9 cellular contexts compared by ENCODE assay signal in genomic region chr6:27312950-27313271, GRCh38. TPM values are rescaled to one million over a fixed set of nuclear protein-coding genes. Genes with fewer than 3 reads are reported as not detected.
DNase-seq lines count a peak whose midpoint lies in the region; ATAC-seq, FAIRE-seq and TF ChIP-seq lines count a peak whose summit lies in the region.
"Had no signal": no experiment of that assay in that cellular context is flagged by ENCODE, and none has a peak within 500 bp of the region (broad histone marks: within the 10 kb centered on the region; RNA-seq: fewer than 3 reads in every experiment).

No MANE protein-coding gene starts in this region.

- H3K27me3 ChIP-seq in CD4-positive, alpha-beta memory T cell (ENCODE audit: insufficient read depth, low read length): peaks cover 26% of the 10 kb centered on the region
- peaks cover 14% of the 10 kb centered on the region for H3K27me3 ChIP-seq in astrocyte (ENCODE audit: insufficient read depth, low read length)
- peaks cover 49% of the 10 kb centered on the region for H3K27me3 ChIP-seq in muscle layer of duodenum (ENCODE audit: low read depth, low read length)

- H3K9me3 Mint-ChIP-seq in CD4-positive, alpha-beta memory T cell: peaks cover 0 to 3% (median 0%) of the 10 kb centered on the region in 8 donors
- peaks cover 11% of the 10 kb centered on the region for H3K9me3 Mint-ChIP-seq in astrocyte (ENCODE audit: unreplicated experiment)

- H3K4me2 ChIP-seq in astrocyte (ENCODE audit: low read length): peak overlapping the region; percentile 86

- H3K9me3 ChIP-seq in CD4-positive, alpha-beta memory T cell (ENCODE audit: control insufficient read depth in 1 of 2, low read length in 2 of 2): no peaks in the 10 kb centered on the region
- no peaks in the 10 kb centered on the region for H3K9me3 ChIP-seq in astrocyte (ENCODE audit: insufficient read depth, low read depth, low read length)
- no peaks in the 10 kb centered on the region for H3K9me3 ChIP-seq in muscle layer of duodenum (ENCODE audit: control insufficient read depth in 1 of 2, low read length in 2 of 2)

- no peak overlapping the region for H3K9ac ChIP-seq in astrocyte (ENCODE audit: low read length)

- TF ChIP-seq CTCF in astrocyte (IDR thresholded peaks at IDR 0.05; ENCODE audit: insufficient read depth, low read depth, low read length): no peak

- H2AFZ ChIP-seq in astrocyte (ENCODE audit: low read depth, low read length): peak overlapping the region; percentile 83

- FAIRE-seq in astrocyte (lab: Jason Lieb, UNC): no peak

- H3K4me1 Mint-ChIP-seq in CD4-positive, alpha-beta memory T cell: peaks cover 0 to 14% (median 7%) of the 10 kb centered on the region in 4 donors
- no peaks in the 10 kb centered on the region for H3K4me1 Mint-ChIP-seq in astrocyte (ENCODE audit: low read depth, unreplicated experiment)

- ATAC-seq in HG02623 (IDR thresholded peaks at IDR 0.05; ENCODE audit: unreplicated experiment): peak; percentile 26

- POLR2A ChIA-PET in CD4-positive, alpha-beta memory T cell (lab: Charles Lee; ENCODE audit: partially characterized antibody): interaction anchor here (0.9 to 1.7 kb wide), 5 partner anchors 8 to 440 kb away, joined by 3 to 6 read pairs (median 4); no protein-coding TSS in a partner anchor

- CTCF ChIA-PET in CD4-positive, alpha-beta memory T cell (lab: Charles Lee; ENCODE audit: partially characterized antibody): interaction anchor here (0.7 to 4.5 kb wide), 16 partner anchors 9 to 589 kb away, joined by 3 to 23 read pairs (median 4); a partner anchor contains a TSS

- no peaks in the 10 kb centered on the region for H3K36me3 Mint-ChIP-seq in CD4-positive, alpha-beta memory T cell
- peaks cover 3% of the 10 kb centered on the region for H3K36me3 Mint-ChIP-seq in astrocyte (ENCODE audit: low read depth, unreplicated experiment)

- H3K4me3 Mint-ChIP-seq in CD4-positive, alpha-beta memory T cell: peak overlapping the region; percentile 81 to 86 (median 83)
- H3K4me3 Mint-ChIP-seq in astrocyte (ENCODE audit: unreplicated experiment): peak overlapping the region; percentile 86

- peaks cover 5% of the 10 kb centered on the region for H3K4me1 ChIP-seq in CD4-positive, alpha-beta memory T cell (ENCODE audit: insufficient read depth, low read length)
- H3K4me1 ChIP-seq in astrocyte (ENCODE audit: insufficient read depth, low read length): peaks cover 2% of the 10 kb centered on the region
- H3K4me1 ChIP-seq in muscle layer of duodenum (ENCODE audit: control insufficient read depth in 1 of 2, insufficient read depth in 2 of 2, low read length in 2 of 2): peaks cover 0 to 14% of the 10 kb centered on the region in 2 donors

- H3K27ac Mint-ChIP-seq in CD4-positive, alpha-beta memory T cell: peak overlapping the region in 1 of 7 donors; percentile 37
- H3K27ac Mint-ChIP-seq in astrocyte (ENCODE audit: unreplicated experiment): no peak overlapping the region

- intact Hi-C loops in CD4-positive, alpha-beta memory T cell (cut with micrococcal nuclease): loop anchor here (1.0 to 10.0 kb wide), 9 partner anchors 72 to 582 kb away; partner anchors contain the start of gene ZNF391

- peaks cover 37 to 51% of the 10 kb centered on the region in 2 donors for H3K27me3 Mint-ChIP-seq in CD4-positive, alpha-beta memory T cell
- H3K27me3 Mint-ChIP-seq in astrocyte (ENCODE audit: low read depth, unreplicated experiment): peaks cover 35% of the 10 kb centered on the region

- no peaks in the 10 kb centered on the region for H3K36me3 ChIP-seq in CD4-positive, alpha-beta memory T cell (ENCODE audit: insufficient read depth, low read length)
- H3K36me3 ChIP-seq in astrocyte (ENCODE audit: insufficient read depth, low read length): no peaks in the 10 kb centered on the region
- H3K36me3 ChIP-seq in muscle layer of duodenum (ENCODE audit: control insufficient read depth in 1 of 2, insufficient read depth in 2 of 2, low read length in 2 of 2): no peaks in the 10 kb centered on the region

- no peaks in the 10 kb centered on the region for H4K20me1 ChIP-seq in astrocyte (ENCODE audit: insufficient read depth, low read length)

- no peaks in the 10 kb centered on the region for H3K79me2 ChIP-seq in astrocyte (ENCODE audit: insufficient read depth, low read length)

- no peak for DNase-seq in CD4-positive, alpha-beta memory T cell
- no peak for DNase-seq in astrocyte (ENCODE audit: low read depth)
- DNase-seq in DMS 273 treated with DMSO at 0.1 percent for 48 hours (lab: John Stamatoyannopoulos, UW): no peak
- no peak for DNase-seq in NCI-H1436 (lab: John Stamatoyannopoulos, UW)
- DNase-seq in NCI-H2081 (lab: John Stamatoyannopoulos, UW): no peak
- DNase-seq in KG1 (lab: John Stamatoyannopoulos, UW): no peak

- H3K4me3 ChIP-seq in CD4-positive, alpha-beta memory T cell (ENCODE audit: low read length in 2 of 2): peak overlapping the region; percentile 44 to 57
- H3K4me3 ChIP-seq in astrocyte (ENCODE audit: insufficient read depth, low read depth, low read length) (peak overlapping the region; percentile 43), muscle layer of duodenum (ENCODE audit: low read depth in 1 of 2, low read length in 2 of 2) (peak overlapping the region; percentile 52 to 68)

- no peak overlapping the region for H3K27ac ChIP-seq in CD4-positive, alpha-beta memory T cell (ENCODE audit: low read depth, low read length)
- H3K27ac ChIP-seq in astrocyte (ENCODE audit: low read depth, low read length): no peak overlapping the region
- H3K27ac ChIP-seq in muscle layer of duodenum (ENCODE audit: low read length): no peak overlapping the region

RNA-seq across cellular contexts. Expression of gene POM121L2, which starts 0.8 kb away (rescaled TPM):
- total RNA-seq in CD4-positive, alpha-beta memory T cell: not detected
- not detected for polyA plus RNA-seq in CD4-positive, alpha-beta memory T cell
- not detected in 2 replicates for total RNA-seq in astrocyte
- total RNA-seq: renal cortical epithelial cell had no signal
